ENCODE assay signal across 8 cellular contexts in the genomic region with DNA sequence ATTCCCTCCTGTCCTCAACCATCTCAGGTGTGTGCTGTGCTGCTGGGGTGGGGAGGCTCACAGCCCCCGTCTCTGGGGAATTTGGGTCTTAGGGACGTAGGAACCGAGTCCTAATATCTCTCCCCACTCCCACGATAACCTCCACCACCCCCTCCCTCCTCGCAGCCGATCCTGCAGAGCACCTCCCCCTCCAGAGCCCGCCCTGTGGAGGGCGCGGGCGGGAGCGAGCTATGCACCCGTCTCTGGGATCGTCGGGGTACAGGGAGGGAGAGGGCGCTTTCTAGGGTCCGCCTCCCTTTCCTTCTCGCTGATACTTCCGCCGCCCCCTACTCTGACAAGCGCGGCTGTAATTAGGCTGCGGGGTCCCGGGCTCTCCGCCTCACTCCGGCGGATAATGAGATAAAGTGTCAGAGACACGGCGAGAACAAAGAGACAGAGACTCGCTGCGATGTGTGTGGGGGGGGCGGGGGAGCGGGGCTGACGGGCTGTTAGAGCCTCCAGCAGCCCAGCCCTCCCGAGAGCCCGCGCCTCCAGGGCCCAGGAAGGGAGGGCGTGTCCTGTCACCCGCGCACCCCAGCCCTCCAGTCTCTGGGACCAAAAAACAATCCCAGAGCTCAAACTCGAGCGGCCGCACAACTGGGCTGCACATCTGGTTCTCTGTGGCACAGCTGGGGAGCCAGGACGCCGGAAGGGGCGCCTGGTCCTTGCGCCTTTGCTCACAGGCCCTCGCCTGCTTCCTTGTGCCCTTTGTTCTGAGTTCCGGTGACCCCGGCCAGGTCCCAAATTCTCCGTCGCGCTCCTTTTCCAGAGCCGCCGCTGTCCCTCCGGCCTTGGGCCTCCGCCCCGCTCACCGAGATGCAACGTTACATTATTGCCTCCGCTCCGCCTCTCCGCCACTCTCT. TPM values are rescaled to one million over a fixed set of nuclear protein-coding genes. Genes with fewer than 3 reads are reported as not detected.
DNase-seq lines count a peak whose midpoint lies in the region; ATAC-seq, FAIRE-seq and TF ChIP-seq lines count a peak whose summit lies in the region.

No MANE protein-coding gene starts in this region.

- ATAC-seq in pancreas (peak in 3 of 4 donors; percentile 1 to 5 (median 2)), GM18867 (IDR thresholded peaks at IDR 0.05; ENCODE audit: unreplicated experiment) (no peak), GM18907 (IDR thresholded peaks at IDR 0.05; ENCODE audit: unreplicated experiment) (no peak)

- peaks cover 0 to 30% (median 1%) of the 10 kb centered on the region in 3 donors for H3K4me1 ChIP-seq in pancreas

- no peak for TF ChIP-seq CTCF in epithelial cell of esophagus (IDR thresholded peaks at IDR 0.05; ENCODE audit: insufficient read depth, low read depth, low read length, missing control alignments)
- no peak for TF ChIP-seq CTCF in pancreas (IDR thresholded peaks at IDR 0.05)

- H3K4me3 ChIP-seq in epithelial cell of esophagus (ENCODE audit: low read length): peak overlapping the region; percentile 38
- H3K4me3 ChIP-seq in pancreas: peak overlapping the region; percentile 25 to 59 (median 39)

- H3K27ac ChIP-seq in pancreas: no peak overlapping the region

- intact Hi-C loops in pancreas (cut with DNase I): no loop called here

- peaks cover 0 to 10% (median 7%) of the 10 kb centered on the region in 3 donors for H3K36me3 ChIP-seq in pancreas

- H3K27me3 ChIP-seq in pancreas: peaks cover 0 to 4% (median 0%) of the 10 kb centered on the region in 4 donors

- peak; percentile 75 for DNase-seq in activated CD8-positive, alpha-beta memory T cell treated with anti-CD3 and anti-CD28 coated beads for 24 hours
- DNase-seq in activated CD8-positive, alpha-beta memory T cell treated with anti-CD3 and anti-CD28 coated beads, Interleukin-2, amount 50 U/mL, for 4 hours: no peak
- peak; percentile 32 for DNase-seq in RPMI7951 (ENCODE audit: low read depth)
- DNase-seq in epithelial cell of esophagus (ENCODE audit: low read depth): no peak
- peak in 3 of 6 donors; percentile 51 to 67 (median 61) for DNase-seq in pancreas
- DNase-seq in kidney glomerular epithelial cell (lab: John Stamatoyannopoulos, UW): no peak

- WGBS in pancreas, 2 donors: 8% methylated on average over 54 to 62 of the region's 62 CpGs

- no peaks in the 10 kb centered on the region for H3K9me3 ChIP-seq in pancreas

- no peak for FAIRE-seq in pancreas (lab: Jason Lieb, UNC)

RNA-seq across cellular contexts. Expression of gene SHMT2, which starts 8.7 kb away (rescaled TPM):
- total RNA-seq in RPMI7951 (2014; rRNA removed; shearing (Covaris generic)): 89.3 and 108 TPM in 2 replicates
- 100 to 1,000 TPM in 1 of 6 donors, 10 to 100 TPM in 5; 44.8 to 183 (median 63.9) TPM for total RNA-seq in pancreas
- 10 to 100 TPM; 20.0 to 29.8 TPM for polyA plus RNA-seq in pancreas

RNA-seq across cellular contexts. Expression of gene STAC3, which starts 12.8 kb away (rescaled TPM):
- total RNA-seq in RPMI7951 (2014; rRNA removed; shearing (Covaris generic)): 0.84 TPM in 1 of 2 replicates, not detected in the other
- total RNA-seq in pancreas: 1 to 10 TPM in 2 of 6 donors, under 1 TPM in 4; 0.46 to 2.1 (median 0.76) TPM
- polyA plus RNA-seq in pancreas: 1 to 10 TPM; 2.5 to 3.0 TPM

RNA-seq across cellular contexts. Expression of gene NXPH4, which starts 21.6 kb away (rescaled TPM):
- 1.7 and 4.1 TPM in 2 replicates for total RNA-seq in RPMI7951 (2014; rRNA removed; shearing (Covaris generic))
- total RNA-seq in pancreas: 1 to 10 TPM in 4 of 6 donors, under 1 TPM in 2; 0.37 to 3.3 (median 1.2) TPM
- polyA plus RNA-seq in pancreas: under 1 TPM; 0.28 to 0.38 TPM

Comparison
In these comparisons a context has a peak if more than half of its experiments do, and no peak if none do; other contexts are left out.
1. DNase-seq: peak in activated CD8-positive, alpha-beta memory T cell treated with anti-CD3 and anti-CD28 coated beads for 24 hours (single experiment) and RPMI7951 (single experiment); none in activated CD8-positive, alpha-beta memory T cell treated with anti-CD3 and anti-CD28 coated beads, Interleukin-2, amount 50 U/mL, for 4 hours (single experiment), epithelial cell of esophagus (single experiment) and kidney glomerular epithelial cell (single experiment).
2. ATAC-seq: peak in pancreas (3 of 4); none in GM18867 (single experiment) and GM18907 (single experiment).